In the genomic region with DNA sequence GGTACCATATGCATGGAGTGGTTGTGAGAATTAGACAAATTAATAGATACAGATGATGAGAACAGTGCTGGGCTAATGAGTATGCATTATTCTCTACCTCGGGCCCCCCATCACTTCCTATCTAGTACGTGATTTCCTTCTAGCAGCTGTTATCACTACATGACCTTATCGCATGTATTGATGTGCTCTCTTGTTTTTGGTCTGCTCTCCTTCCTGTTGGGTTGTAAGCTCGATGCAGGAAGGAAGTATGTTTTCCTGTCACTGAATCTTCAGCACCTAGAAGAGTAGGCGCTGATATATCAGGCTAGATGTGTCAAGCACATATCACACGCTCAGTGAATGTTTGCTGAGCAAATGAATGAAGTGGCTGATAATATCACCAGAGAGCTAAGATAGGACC, we compare ENCODE assay signal across 22 cellular contexts. TPM values are rescaled to one million over a fixed set of nuclear protein-coding genes. Genes with fewer than 3 reads are reported as not detected.
DNase-seq lines count a peak whose midpoint lies in the region; ATAC-seq and TF ChIP-seq lines count a peak whose summit lies in the region.
"Had no signal": no experiment of that assay in that cellular context is flagged by ENCODE, and none has a peak within 500 bp of the region (broad histone marks: within the 10 kb centered on the region; RNA-seq: fewer than 3 reads in every experiment).

No MANE protein-coding gene starts in this region.

- H3K9me3 ChIP-seq in KOPT-K1 (ENCODE audit: insufficient read depth, low read length, poor library complexity, severe bottlenecking): no peaks in the 10 kb centered on the region
- H3K9me3 ChIP-seq: A549, ascending aorta, left lung, upper lobe of left lung had no signal

- no peaks in the 10 kb centered on the region for H3K36me3 ChIP-seq in KOPT-K1 (ENCODE audit: insufficient read depth, low read length)
- H3K36me3 ChIP-seq: ascending aorta, left lung, upper lobe of left lung had no signal

- peak; percentile 72 for DNase-seq in activated CD4-positive, alpha-beta T cell treated with anti-CD3 and anti-CD28 coated beads, Interleukin-2, amount 10 ng/mL, durations not matched to agents 24 days and 14 days
- no peak for DNase-seq in activated CD4-positive, alpha-beta T cell treated with anti-CD3 and anti-CD28 coated beads, Interleukin-2, amount 50 U/mL, for 4 hours
- DNase-seq in activated naive CD8-positive, alpha-beta T cell treated with anti-CD3 and anti-CD28 coated beads for 36 hours: no peak
- no peak for DNase-seq in natural killer cell treated with Interleukin-12 subunit alpha and Interleukin-12 subunit beta and Interleukin-15 and Interleukin-18, amount 100 ng/mL, for 72 hours (ENCODE audit: low spot score)
- DNase-seq in NCI-H748 (lab: John Stamatoyannopoulos, UW; ENCODE audit: unreplicated experiment) (no peak), GM13976 (ENCODE audit: low spot score) (no peak), osteocyte (ENCODE audit: extremely low spot score, unreplicated experiment) (no peak)
- DNase-seq: activated CD8-positive, alpha-beta memory T cell treated with anti-CD3 and anti-CD28 coated beads, Interleukin-2, amount 50 U/mL, for 48 hours; foreskin fibroblast; left lung; NCI-H1105 treated with DMSO at 0.1 percent for 48 hours; NCI-H2171; stimulated activated CD4-positive, alpha-beta T cell treated with anti-CD3 and anti-CD28 coated beads, Interleukin-12 subunit alpha, Interleukin-12 subunit beta, amount 100 ng/mL, for 4 hours; stimulated activated naive CD4-positive, alpha-beta T cell treated with Interleukin-2 at 50 U/mL for 16 hours; upper lobe of left lung had no signal

- peak; percentile 70 to 90 for ATAC-seq in natural killer cell treated with Interleukin-12 subunit alpha and Interleukin-12 subunit beta and Interleukin-15 and Interleukin-18, amount 100 ng/mL, for 72 hours
- ATAC-seq: A549, GM12878, GM23338, K562, left lung had no signal

- peak overlapping the region; percentile 26 for H3K27ac Mint-ChIP-seq in activated CD4-positive, alpha-beta T cell treated with anti-CD3 and anti-CD28 coated beads, Interleukin-2, amount 10 ng/mL, durations not matched to agents 24 days and 14 days
- H3K27ac Mint-ChIP-seq in activated naive CD8-positive, alpha-beta T cell treated with anti-CD3 and anti-CD28 coated beads for 36 hours: peak overlapping the region; percentile 68
- peak overlapping the region; percentile 40 to 58 for H3K27ac Mint-ChIP-seq in natural killer cell treated with Interleukin-12 subunit alpha and Interleukin-12 subunit beta and Interleukin-15 and Interleukin-18, amount 100 ng/mL, for 72 hours
- no peak overlapping the region for H3K27ac Mint-ChIP-seq in osteocyte (ENCODE audit: unreplicated experiment)
- H3K27ac Mint-ChIP-seq: GM23338, progenitor cell of endocrine pancreas had no signal

- no peaks in the 10 kb centered on the region for H3K36me3 Mint-ChIP-seq in activated CD4-positive, alpha-beta T cell treated with anti-CD3 and anti-CD28 coated beads, Interleukin-2, amount 10 ng/mL, durations not matched to agents 24 days and 14 days (ENCODE audit: low read depth)
- peaks cover 4% of the 10 kb centered on the region for H3K36me3 Mint-ChIP-seq in activated naive CD8-positive, alpha-beta T cell treated with anti-CD3 and anti-CD28 coated beads for 36 hours
- no peaks in the 10 kb centered on the region for H3K36me3 Mint-ChIP-seq in natural killer cell treated with Interleukin-12 subunit alpha and Interleukin-12 subunit beta and Interleukin-15 and Interleukin-18, amount 100 ng/mL, for 72 hours
- no peaks in the 10 kb centered on the region for H3K36me3 Mint-ChIP-seq in osteocyte (ENCODE audit: unreplicated experiment)

- peaks cover 18% of the 10 kb centered on the region for H3K4me1 Mint-ChIP-seq in activated CD4-positive, alpha-beta T cell treated with anti-CD3 and anti-CD28 coated beads, Interleukin-2, amount 10 ng/mL, durations not matched to agents 24 days and 14 days
- peaks cover 27% of the 10 kb centered on the region for H3K4me1 Mint-ChIP-seq in activated naive CD8-positive, alpha-beta T cell treated with anti-CD3 and anti-CD28 coated beads for 36 hours
- peaks cover 21 to 22% of the 10 kb centered on the region in 2 donors for H3K4me1 Mint-ChIP-seq in natural killer cell treated with Interleukin-12 subunit alpha and Interleukin-12 subunit beta and Interleukin-15 and Interleukin-18, amount 100 ng/mL, for 72 hours (ENCODE audit: low read depth in 2 of 2)
- no peaks in the 10 kb centered on the region for H3K4me1 Mint-ChIP-seq in osteocyte (ENCODE audit: unreplicated experiment)
- H3K4me1 Mint-ChIP-seq: GM23338 had no signal

- peak overlapping the region; percentile 35 for H3K27ac ChIP-seq in KOPT-K1 (ENCODE audit: low read depth, low read length, poor library complexity, severe bottlenecking)
- H3K27ac ChIP-seq: A549, ascending aorta had no signal

- H3K4me3 Mint-ChIP-seq in activated CD4-positive, alpha-beta T cell treated with anti-CD3 and anti-CD28 coated beads, Interleukin-2, amount 10 ng/mL, durations not matched to agents 24 days and 14 days: peak overlapping the region; percentile 20
- peak overlapping the region; percentile 25 for H3K4me3 Mint-ChIP-seq in activated naive CD8-positive, alpha-beta T cell treated with anti-CD3 and anti-CD28 coated beads for 36 hours
- H3K4me3 Mint-ChIP-seq in natural killer cell treated with Interleukin-12 subunit alpha and Interleukin-12 subunit beta and Interleukin-15 and Interleukin-18, amount 100 ng/mL, for 72 hours: peak overlapping the region; percentile 79
- no peak overlapping the region for H3K4me3 Mint-ChIP-seq in osteocyte (ENCODE audit: unreplicated experiment)
- H3K4me3 Mint-ChIP-seq: GM23338 had no signal

- in situ Hi-C loops in GM13976 (cut with MboI; ENCODE audit: low sequenced_read_pairs, unreplicated experiment): no loop called here

- peaks cover 20% of the 10 kb centered on the region for H3K27me3 Mint-ChIP-seq in activated CD4-positive, alpha-beta T cell treated with anti-CD3 and anti-CD28 coated beads, Interleukin-2, amount 10 ng/mL, durations not matched to agents 24 days and 14 days
- no peaks in the 10 kb centered on the region for H3K27me3 Mint-ChIP-seq in activated naive CD8-positive, alpha-beta T cell treated with anti-CD3 and anti-CD28 coated beads for 36 hours
- peaks cover 0 to 9% of the 10 kb centered on the region in 2 donors for H3K27me3 Mint-ChIP-seq in natural killer cell treated with Interleukin-12 subunit alpha and Interleukin-12 subunit beta and Interleukin-15 and Interleukin-18, amount 100 ng/mL, for 72 hours
- H3K27me3 Mint-ChIP-seq in osteocyte (ENCODE audit: unreplicated experiment): peaks cover 74% of the 10 kb centered on the region
- H3K27me3 Mint-ChIP-seq: progenitor cell of endocrine pancreas had no signal

- peaks cover 8% of the 10 kb centered on the region for H3K9me3 Mint-ChIP-seq in activated CD4-positive, alpha-beta T cell treated with anti-CD3 and anti-CD28 coated beads, Interleukin-2, amount 10 ng/mL, durations not matched to agents 24 days and 14 days
- peaks cover 2% of the 10 kb centered on the region for H3K9me3 Mint-ChIP-seq in activated naive CD8-positive, alpha-beta T cell treated with anti-CD3 and anti-CD28 coated beads for 36 hours
- peaks cover 3% of the 10 kb centered on the region for H3K9me3 Mint-ChIP-seq in natural killer cell treated with Interleukin-12 subunit alpha and Interleukin-12 subunit beta and Interleukin-15 and Interleukin-18, amount 100 ng/mL, for 72 hours
- no peaks in the 10 kb centered on the region for H3K9me3 Mint-ChIP-seq in osteocyte (ENCODE audit: unreplicated experiment)
- H3K9me3 Mint-ChIP-seq: GM23338 had no signal

- intact Hi-C loops in activated CD4-positive, alpha-beta T cell treated with anti-CD3 and anti-CD28 coated beads, Interleukin-2, amount 10 ng/mL, durations not matched to agents 24 days and 14 days (cut with micrococcal nuclease): no loop called here

- TF ChIP-seq CTCF in GM13976 (IDR thresholded peaks at IDR 0.05; ENCODE audit: borderline replicate concordance, control extremely low read depth, extremely low read depth, insufficient read depth, missing control alignments) (no peak), osteocyte (IDR thresholded peaks at IDR 0.05) (no peak)

RNA-seq across cellular contexts. Expression of a gene that starts 43.9 kb away (rescaled TPM):
- 35.2 and 36.7 TPM in 2 replicates for total RNA-seq in activated CD4-positive, alpha-beta T cell treated with anti-CD3 and anti-CD28 coated beads, Interleukin-2, amount 10 ng/mL, durations not matched to agents 24 days and 14 days
- total RNA-seq in activated naive CD8-positive, alpha-beta T cell treated with anti-CD3 and anti-CD28 coated beads for 36 hours: 10 to 100 TPM; 36.9 to 43.7 TPM
- total RNA-seq in natural killer cell treated with Interleukin-12 subunit alpha and Interleukin-12 subunit beta and Interleukin-15 and Interleukin-18, amount 100 ng/mL, for 72 hours: 10 to 100 TPM; 16.9 to 17.6 TPM
- 15.9 and 17.9 TPM in 2 replicates for total RNA-seq in osteocyte
